Comparison of ENCODE assay signal across 19 cellular contexts in genomic region chr10:91617073-91617580, GRCh38. TPM values are rescaled to one million over a fixed set of nuclear protein-coding genes. Genes with fewer than 3 reads are reported as not detected.
DNase-seq lines count a peak whose midpoint lies in the region; ATAC-seq, FAIRE-seq and TF ChIP-seq lines count a peak whose summit lies in the region.
"Had no signal": no experiment of that assay in that cellular context is flagged by ENCODE, and none has a peak within 500 bp of the region (broad histone marks: within the 10 kb centered on the region; RNA-seq: fewer than 3 reads in every experiment).

No MANE protein-coding gene starts in this region.

- H2BK120ac ChIP-seq in H1 (replicated peaks; ENCODE audit: low read depth, low read length), result no peak overlapping the region

- no peak overlapping the region for H3K4ac ChIP-seq in H1 (replicated peaks; ENCODE audit: insufficient read length, low read depth, low read length)

- in situ Hi-C loops in Panc1 (cut with HindIII; ENCODE audit: low pct_unique_long_range_greater_than_20kb, low sequenced_read_pairs), result no loop called here
- in situ Hi-C loops in transverse colon (cut with MboI; ENCODE audit: low pct_ligation_motif_present in 1 of 4, low pct_unique_long_range_greater_than_20kb in 1 of 4, low sequenced_read_pairs in 3 of 4), result no loop called here

- POLR2A ChIA-PET in Panc1 (lab: Charles Lee) (no interaction called here), H1 (lab: Charles Lee; ENCODE audit: partially characterized antibody) (no interaction called here)

- no peak overlapping the region for H4K91ac ChIP-seq in H1 (replicated peaks; ENCODE audit: insufficient read length, low read length)

- H2BK15ac ChIP-seq in H1 (ENCODE audit: low read length), result no peak overlapping the region

- H3K9me3 ChIP-seq in Panc1 (ENCODE audit: control insufficient read depth, insufficient read depth, low read depth, low read length) (0 out of 2 replicates have a peak, but pooled peaks cover 5% of the 10 kb centered on the region), H1 (ENCODE audit: insufficient read depth in 2 of 2, low read depth in 1 of 2, low read length in 1 of 2) (no peaks in the 10 kb centered on the region), psoas muscle (no peaks in the 10 kb centered on the region), transverse colon (no peaks in the 10 kb centered on the region), vagina (no peaks in the 10 kb centered on the region)
- H3K9me3 ChIP-seq: adrenal gland, SJCRH30 had no signal

- CTCF ChIA-PET in Panc1 (lab: Charles Lee) (no interaction called here), H1 (lab: Charles Lee; ENCODE audit: partially characterized antibody) (interaction anchor here (0.7 to 1.9 kb wide), 2 partner anchors 18 to 77 kb away, joined by 3 to 14 read pairs; no protein-coding TSS in a partner anchor)

- no peak overlapping the region for H3K9ac ChIP-seq in H1 (replicated peaks in 1 of 4; ENCODE audit: extremely low read depth in 1 of 4, low read depth in 3 of 4, low read length in 3 of 4)

- H2AK5ac ChIP-seq in H1 (ENCODE audit: low read depth, low read length), result no peak overlapping the region

- peaks cover 7% of the 10 kb centered on the region; the same call in 1 of the 2 replicates for H3K9me2 ChIP-seq in GM23338 (ENCODE audit: insufficient read depth)

- no peaks in the 10 kb centered on the region for H3F3A ChIP-seq in GM23338 (replicated peaks; ENCODE audit: low read depth)

- peaks cover 2% of the 10 kb centered on the region for H3K27me3 Mint-ChIP-seq in GM23338 (ENCODE audit: insufficient read depth, low read depth, poor library complexity)
- H3K27me3 Mint-ChIP-seq: progenitor cell of endocrine pancreas had no signal

- H3K27me3 ChIP-seq in GM23338 (ENCODE audit: insufficient read depth) (no peaks in the 10 kb centered on the region), Panc1 (ENCODE audit: control insufficient read depth, insufficient read depth, low read length) (no peaks in the 10 kb centered on the region), H1 (replicated peaks in 1 of 4; ENCODE audit: control insufficient read depth in 3 of 4, extremely low read depth in 1 of 4, insufficient read depth in 3 of 4, low read length in 3 of 4) (no peaks in the 10 kb centered on the region), psoas muscle (ENCODE audit: insufficient read depth in 3 of 3, low read length in 2 of 3) (no peaks in the 10 kb centered on the region), transverse colon (no peaks in the 10 kb centered on the region), vagina (no peaks in the 10 kb centered on the region)
- H3K27me3 ChIP-seq: adrenal gland, SJCRH30 had no signal

- no peaks in the 10 kb centered on the region for H3K36me3 Mint-ChIP-seq in GM23338 (ENCODE audit: low read depth)
- H3K36me3 Mint-ChIP-seq: stimulated activated memory B cell treated with anti-CD40 and anti-IgM and Interleukin-4, amounts not matched to agents 10 μg/mL and 1 μg/mL and 100 μg/mL, for 72 hours had no signal

- H3K4me1 ChIP-seq in GM23338 (ENCODE audit: insufficient read depth) (no peaks in the 10 kb centered on the region), Panc1 (ENCODE audit: control insufficient read depth, insufficient read depth, low read length) (no peaks in the 10 kb centered on the region), H1 (replicated peaks in 1 of 4; ENCODE audit: control insufficient read depth in 3 of 4, insufficient read depth in 4 of 4, low read length in 3 of 4) (no peaks in the 10 kb centered on the region), psoas muscle (peaks cover 32% of the 10 kb centered on the region), transverse colon (peaks cover 0 to 12% (median 3%) of the 10 kb centered on the region in 4 donors), vagina (peaks cover 17% of the 10 kb centered on the region)

- no peak overlapping the region for H3K23ac ChIP-seq in H1 (ENCODE audit: insufficient read length)

- TF ChIP-seq EP300 in H1 (IDR thresholded peaks at IDR 0.05; ENCODE audit: borderline replicate concordance in 1 of 2, low read depth in 2 of 2, low read length in 2 of 2) (no peak), transverse colon (IDR thresholded peaks at IDR 0.05; ENCODE audit: low read depth) (no peak)

- no peak overlapping the region for H3K4me3 Mint-ChIP-seq in GM23338
- H3K4me3 Mint-ChIP-seq: activated B cell treated with CpG ODN at 0.5 μM for 24 hours; effector memory CD8-positive, alpha-beta T cell; mesothelial cell of epicardium; stimulated activated memory B cell treated with anti-CD40 and anti-IgM and Interleukin-4, amounts not matched to agents 10 μg/mL and 1 μg/mL and 100 μg/mL, for 72 hours had no signal

- no peaks in the 10 kb centered on the region for H4K20me1 ChIP-seq in GM23338 (replicated peaks; ENCODE audit: insufficient read depth)
- no peaks in the 10 kb centered on the region for H4K20me1 ChIP-seq in H1 (replicated peaks in 1 of 2; ENCODE audit: control insufficient read depth in 1 of 2, insufficient read depth in 2 of 2, low read length in 2 of 2)

- H3K4me1 Mint-ChIP-seq in GM23338, result no peaks in the 10 kb centered on the region
- H3K4me1 Mint-ChIP-seq: activated B cell treated with CpG ODN at 0.5 μM for 24 hours; stimulated activated memory B cell treated with anti-CD40 and anti-IgM and Interleukin-4, amounts not matched to agents 10 μg/mL and 1 μg/mL and 100 μg/mL, for 72 hours had no signal

- ATAC-seq in GM23338, result no peak
- 0 out of 2 replicates have a peak, but pooled peaks have one; percentile 39 for ATAC-seq in Panc1
- no peak for ATAC-seq in psoas muscle
- ATAC-seq in GM19455 (IDR thresholded peaks at IDR 0.05; ENCODE audit: unreplicated experiment), result no peak
- ATAC-seq in HG02970 (IDR thresholded peaks at IDR 0.05; ENCODE audit: low FRiP score, unreplicated experiment), result no peak
- ATAC-seq: effector memory CD8-positive, alpha-beta T cell; stimulated activated memory B cell treated with anti-CD40 and anti-IgM and Interleukin-4, amounts not matched to agents 10 μg/mL and 1 μg/mL and 100 μg/mL, for 72 hours had no signal

- TF ChIP-seq POLR2A in H1 (IDR thresholded peaks at IDR 0.05; ENCODE audit: control extremely low read depth in 1 of 2, low read depth in 2 of 2, low read length in 2 of 2), result no peak
- TF ChIP-seq POLR2A in transverse colon (IDR thresholded peaks at IDR 0.05), result no peak
- TF ChIP-seq POLR2A in vagina (IDR thresholded peaks at IDR 0.05), result no peak

- H2BK20ac ChIP-seq in H1 (ENCODE audit: low read length), result no peak overlapping the region

- no peak overlapping the region for H4K8ac ChIP-seq in H1 (ENCODE audit: extremely low read depth, insufficient read depth, low read length)

- H2AFZ ChIP-seq in GM23338 (0 out of 2 replicates have a peak overlapping the region, but pooled peaks have one; percentile 67), H1 (ENCODE audit: low read length) (0 out of 2 replicates have a peak overlapping the region, but pooled peaks have one; percentile 22)

- no peak for DNase-seq in GM23338 (ENCODE audit: low spot score)
- DNase-seq in Panc1 (ENCODE audit: low read depth, low spot score), result no peak
- no peak for DNase-seq in H1 (ENCODE audit: low read depth in 1 of 2, low spot score in 2 of 2)
- no peak for DNase-seq in psoas muscle
- DNase-seq in transverse colon, result no peak
- no peak for DNase-seq in vagina (ENCODE audit: extremely low spot score in 2 of 2)
- DNase-seq: activated B cell treated with CpG ODN at 0.5 μM for 24 hours; activated T-cell treated with anti-CD3 and anti-CD28 coated beads for 4 hours; adrenal gland; effector memory CD8-positive, alpha-beta T cell; NCI-H510A; SJCRH30; stimulated activated CD4-positive, alpha-beta T cell treated with anti-CD3 and anti-CD28 coated beads, Interleukin-2, amount 100 ng/mL, for 48 hours had no signal

- H3K4me3 ChIP-seq in GM23338 (no peak overlapping the region), Panc1 (ENCODE audit: low read depth in 2 of 2, low read length in 2 of 2) (no peak overlapping the region), H1 (ENCODE audit: extremely low read depth in 1 of 4, insufficient read depth in 2 of 4, low read depth in 3 of 4, low read length in 4 of 4) (no peak overlapping the region), psoas muscle (no peak overlapping the region), transverse colon (no peak overlapping the region), vagina (no peak overlapping the region)
- H3K4me3 ChIP-seq: adrenal gland, SJCRH30 had no signal

- H3K23me2 ChIP-seq in H1 (ENCODE audit: low read depth, low read length), result no peaks in the 10 kb centered on the region

- TF ChIP-seq CTCF in GM23338 (conservative IDR thresholded peaks at IDR 0.05; ENCODE audit: low read depth in 2 of 2), result no peak
- TF ChIP-seq CTCF in Panc1 (IDR thresholded peaks at IDR 0.05), result no peak
- TF ChIP-seq CTCF in H1 (IDR thresholded peaks at IDR 0.05; ENCODE audit: control extremely low read depth in 1 of 3, insufficient read depth in 1 of 3, low read depth in 1 of 3, low read length in 3 of 3), result no peak
- no peak for TF ChIP-seq CTCF in psoas muscle (IDR thresholded peaks at IDR 0.05)
- no peak for TF ChIP-seq CTCF in transverse colon (IDR thresholded peaks at IDR 0.05)
- TF ChIP-seq CTCF in vagina (IDR thresholded peaks at IDR 0.05), result no peak

- no peaks in the 10 kb centered on the region for H3K79me1 ChIP-seq in H1 (ENCODE audit: low read depth, low read length)

- 88% methylated on average over 7 of the region's 7 CpGs; no CpG with 5 or more reads in 1 of the 2 experiments for WGBS in H1 (ENCODE audit: extremely low coverage in 1 of 2, insufficient coverage in 1 of 2, insufficient read length in 1 of 2, insufficient replicate concordance in 2 of 2, low coverage in 1 of 2, low lambda C conversion rate in 2 of 2, missing lambda C conversion rate in 1 of 2), 2 experiments
- WGBS in psoas muscle, 3 donors, result 59 to 71% (median 60%) methylated on average over 7 of the region's 7 CpGs
- 16 to 68% methylated on average over 1 to 7 of the region's 7 CpGs for WGBS in transverse colon (ENCODE audit: low coverage in 1 of 2), 2 donors

- H2BK5ac ChIP-seq in H1 (ENCODE audit: low read depth, low read length), result no peak overlapping the region

- FAIRE-seq in H1 (lab: Jason Lieb, UNC), result no peak

- TF ChIP-seq RAD21 in H1 (IDR thresholded peaks at IDR 0.05 in 1 of 2, conservative IDR thresholded peaks at IDR 0.05 in 1 of 2; ENCODE audit: low read depth in 2 of 2, low read length in 2 of 2), result no peak

- no peak overlapping the region for H4K5ac ChIP-seq in H1 (ENCODE audit: insufficient read length, low read depth, low read length)

- no TSS peak for BruUV-seq in Panc1 (replicated peaks; lab: Mats Ljungman, UMichigan)

- H3K56ac ChIP-seq in H1 (replicated peaks; ENCODE audit: insufficient read length, low read depth, low read length), result no peak overlapping the region

- no peaks in the 10 kb centered on the region; the same call in 2 of the 3 replicates for H3K9me3 Mint-ChIP-seq in GM23338
- H3K9me3 Mint-ChIP-seq: activated B cell treated with CpG ODN at 0.5 μM for 24 hours; effector memory CD8-positive, alpha-beta T cell; stimulated activated memory B cell treated with anti-CD40 and anti-IgM and Interleukin-4, amounts not matched to agents 10 μg/mL and 1 μg/mL and 100 μg/mL, for 72 hours had no signal

- no peak overlapping the region for H3K27ac ChIP-seq in GM23338 (ENCODE audit: low read depth)
- no peak overlapping the region for H3K27ac ChIP-seq in Panc1 (ENCODE audit: low read length)
- H3K27ac ChIP-seq in H1 (ENCODE audit: low read depth, low read length), result no peak overlapping the region
- H3K27ac ChIP-seq in psoas muscle, result peak overlapping the region; percentile 79
- H3K27ac ChIP-seq in transverse colon, result no peak overlapping the region
- H3K27ac ChIP-seq in vagina, result no peak overlapping the region
- H3K27ac ChIP-seq: adrenal gland, C4-2B, SJCRH30 had no signal

- no peak overlapping the region for H2BK12ac ChIP-seq in H1 (ENCODE audit: low read depth, low read length)

- intact Hi-C loops in Panc1 (cut with micrococcal nuclease; ENCODE audit: unreplicated experiment), result no loop called here
- intact Hi-C loops in psoas muscle (cut with DNase I), result no loop called here
- intact Hi-C loops in transverse colon (cut with DNase I; ENCODE audit: low total_unique reads), result no loop called here
- intact Hi-C loops in vagina (cut with DNase I), result no loop called here

- H3K27ac Mint-ChIP-seq in GM23338, result no peak overlapping the region
- H3K27ac Mint-ChIP-seq: activated B cell treated with CpG ODN at 0.5 μM for 24 hours; effector memory CD8-positive, alpha-beta T cell; mesothelial cell of epicardium; progenitor cell of endocrine pancreas; stimulated activated memory B cell treated with anti-CD40 and anti-IgM and Interleukin-4, amounts not matched to agents 10 μg/mL and 1 μg/mL and 100 μg/mL, for 72 hours had no signal

- no peaks in the 10 kb centered on the region for H3K79me2 ChIP-seq in GM23338 (replicated peaks; ENCODE audit: insufficient read depth)
- no peaks in the 10 kb centered on the region for H3K79me2 ChIP-seq in H1 (ENCODE audit: control insufficient read depth in 1 of 2, insufficient read depth in 2 of 2, low read length in 2 of 2)

- no peak overlapping the region for H3K18ac ChIP-seq in H1 (ENCODE audit: extremely low read depth, low read length)

- no peak overlapping the region for H3K14ac ChIP-seq in H1 (ENCODE audit: insufficient read length)

- H3K4me2 ChIP-seq in GM23338 (no peak overlapping the region), H1 (ENCODE audit: insufficient read depth in 1 of 2, low read depth in 2 of 2, low read length in 2 of 2) (no peak overlapping the region)

- H3K36me3 ChIP-seq in GM23338 (ENCODE audit: insufficient read depth) (no peaks in the 10 kb centered on the region), Panc1 (ENCODE audit: control insufficient read depth, insufficient read depth, low read length) (no peaks in the 10 kb centered on the region), H1 (ENCODE audit: control insufficient read depth in 2 of 4, insufficient read depth in 4 of 4, low read length in 3 of 4) (no peaks in the 10 kb centered on the region), psoas muscle (ENCODE audit: insufficient read depth in 1 of 2, low read depth in 1 of 2) (peaks cover 0 to 8% of the 10 kb centered on the region in 2 donors), transverse colon (no peaks in the 10 kb centered on the region), vagina (no peaks in the 10 kb centered on the region)
- H3K36me3 ChIP-seq: adrenal gland, SJCRH30 had no signal

RNA-seq across cellular contexts. Expression of gene PPP1R3C, which starts 15.7 kb away (rescaled TPM):
- total RNA-seq in GM23338 (2014; rRNA removed; shearing (Covaris generic)), result 1.6 and 1.8 TPM in 2 replicates
- polyA plus RNA-seq in GM23338 (2016; fragmentation: Nextera tagmentation; extraction: Ambion mirVana), result 0.91 and 0.94 TPM in 2 replicates
- 1.2 TPM for total RNA-seq in Panc1 (2021; ENCODE audit: unreplicated experiment)
- polyA plus RNA-seq in Panc1 (2012; ENCODE audit: insufficient read length), result 0.94 TPM
- 1.3 and 1.7 TPM in 2 replicates for total RNA-seq in H1 (2021; fragmentation: NEBNext Ultra II Directional; extraction: Animal tissue kit (Norgen Biotek cat#: 25700))
- 0.67 and 1.3 TPM in 2 replicates for polyA plus RNA-seq in H1 (2011; rRNA removed)
- 1.0 TPM for polyA plus RNA-seq in H1 (2011; cell fraction: cytosol; rRNA removed)
- 0.87 TPM for polyA plus RNA-seq in H1 (2011; cell fraction: nucleus; rRNA removed)
- polyA plus RNA-seq in H1 (2012, experiment 1 of 2), result 1.0 to 1.8 TPM (median 1.3 TPM) in 4 replicates
- 0.33 TPM for polyA plus RNA-seq in H1 (2012, experiment 2 of 2)
- 0.89 TPM for polyA plus RNA-seq in H1 (2013, experiment 1 of 2)
- 0.90 TPM for polyA plus RNA-seq in H1 (2013, experiment 2 of 2)
- 2.8 and 3.4 TPM in 2 replicates for polyA minus RNA-seq in H1 (2011; rRNA and poly(A)+ RNA removed)
- 0.73 TPM for polyA minus RNA-seq in H1 (2011; cell fraction: cytosol; rRNA and poly(A)+ RNA removed)
- 3.4 TPM for polyA minus RNA-seq in H1 (2011; cell fraction: nucleus; rRNA and poly(A)+ RNA removed)
- total RNA-seq in psoas muscle, result 100 to 1,000 TPM in 3 of 4 donors, 10 to 100 TPM in 1; 89.6 to 359 (median 280) TPM
- 100 to 1,000 TPM in 1 of 3 donors, 10 to 100 TPM in 2; 38.5 to 111 (median 59.1) TPM for polyA plus RNA-seq in psoas muscle
- total RNA-seq in transverse colon, result 1 to 10 TPM; 1.1 to 4.6 (median 3.0) TPM
- total RNA-seq in vagina, result 26.3 TPM
- total RNA-seq: activated B cell treated with CpG ODN at 0.5 μM for 24 hours had no signal
